8 cellular contexts compared by ENCODE assay signal in genomic region chr20:32358883-32359632, GRCh38. TPM values are rescaled to one million over a fixed set of nuclear protein-coding genes. Genes with fewer than 3 reads are reported as not detected.
DNase-seq lines count a peak whose midpoint lies in the region; ATAC-seq, FAIRE-seq and TF ChIP-seq lines count a peak whose summit lies in the region.

No MANE protein-coding gene starts in this region.

- POLR2A ChIA-PET in BJ (lab: Charles Lee): interaction anchor here (0.6 kb wide), 1 partner anchor 662 kb away, joined by 7 read pairs; no protein-coding TSS in a partner anchor

- no peak for FAIRE-seq in keratinocyte (lab: Jason Lieb, UNC)

- H3K9me1 ChIP-seq in keratinocyte (ENCODE audit: control insufficient read depth, extremely low read depth, insufficient read depth, low read length): no peaks in the 10 kb centered on the region

- peaks cover 51% of the 10 kb centered on the region for H3K79me2 ChIP-seq in keratinocyte (ENCODE audit: control insufficient read depth, insufficient read depth, low read length)

- H3K36me3 ChIP-seq in BJ (ENCODE audit: control insufficient read depth, insufficient read depth, low read length) (no peaks in the 10 kb centered on the region), keratinocyte (ENCODE audit: control insufficient read depth in 2 of 2, extremely low read depth in 1 of 2, insufficient read depth in 2 of 2, low read length in 2 of 2) (peaks cover 0 to 3% of the 10 kb centered on the region in 2 experiments)

- CTCF ChIA-PET in BJ (lab: Yijun Ruan, JAX): interaction anchor here (1.1 kb wide), 2 partner anchors 10 to 13 kb away, joined by 3 read pairs; no protein-coding TSS in a partner anchor

- H2AFZ ChIP-seq in keratinocyte (ENCODE audit: control insufficient read depth, low read length): peak overlapping the region; percentile 32

- peak overlapping the region; percentile 95 for H3K9ac ChIP-seq in keratinocyte (ENCODE audit: control insufficient read depth, extremely low read depth, insufficient read depth, low read length)

- dilution Hi-C loops in keratinocyte (cut with MboI; ENCODE audit: extremely low pct_ligation_motif_present, low sequenced_read_pairs): no loop called here

- H4K20me1 ChIP-seq in keratinocyte (ENCODE audit: control insufficient read depth, extremely low read depth, insufficient read depth, low read length): peaks cover 12% of the 10 kb centered on the region

- peak overlapping the region; percentile 77 for H3K27ac ChIP-seq in keratinocyte (ENCODE audit: control insufficient read depth, insufficient read depth, low read length)

- peaks cover 34% of the 10 kb centered on the region for H3K4me1 ChIP-seq in keratinocyte (ENCODE audit: control insufficient read depth, extremely low read depth, insufficient read depth, low read length)

- H3K4me2 ChIP-seq in keratinocyte (ENCODE audit: control insufficient read depth, extremely low read depth, insufficient read depth, low read depth, low read length): peak overlapping the region; percentile 89

- H3K9me3 ChIP-seq in keratinocyte (ENCODE audit: control insufficient read depth, low read depth, low read length): no peaks in the 10 kb centered on the region

- TF ChIP-seq CTCF in BJ (IDR thresholded peaks at IDR 0.05; ENCODE audit: insufficient read depth, low read depth, low read length): no peak
- TF ChIP-seq CTCF in keratinocyte (optimal IDR thresholded peaks at IDR 0.05 in 1 of 3, IDR thresholded peaks at IDR 0.05 in 1 of 3, conservative IDR thresholded peaks at IDR 0.05 in 1 of 3; ENCODE audit: extremely low read depth in 1 of 3, insufficient read depth in 2 of 3, low read length in 3 of 3): no peak

- H3K27me3 ChIP-seq in BJ (ENCODE audit: control insufficient read depth, insufficient read depth, low read length) (no peaks in the 10 kb centered on the region), keratinocyte (ENCODE audit: control insufficient read depth, extremely low read depth, insufficient read depth, low read length) (no peaks in the 10 kb centered on the region)

- DNase-seq in BJ (ENCODE audit: low read depth) (no peak), NCI-H1694 treated with DMSO at 0.1 percent for 48 hours (lab: John Stamatoyannopoulos, UW) (peak; percentile 9), keratinocyte (ENCODE audit: low read depth, low spot score) (no peak)
- peak; percentile 56 to 65 (median 60) for DNase-seq in activated CD4-positive, CD25-positive, alpha-beta regulatory T cell (lab: John Stamatoyannopoulos, UW)
- DNase-seq in central memory CD4-positive, alpha-beta T cell: peak; percentile 66
- peak; percentile 71 to 74 for DNase-seq in stimulated activated CD4-positive, alpha-beta T cell treated with anti-CD3 and anti-CD28 coated beads, Interleukin-15, amount 100 ng/mL, for 48 hours (ENCODE audit: low read depth in 2 of 2)

- peak; percentile 14 for ATAC-seq in GM21360 (IDR thresholded peaks at IDR 0.05; ENCODE audit: unreplicated experiment)
- no peak for ATAC-seq in HG02938 (IDR thresholded peaks at IDR 0.05; ENCODE audit: unreplicated experiment)

- peak overlapping the region; percentile 95 for H3K4me3 ChIP-seq in BJ (ENCODE audit: low read depth, low read length)
- peak overlapping the region; percentile 93 to 95 (median 94) for H3K4me3 ChIP-seq in keratinocyte (ENCODE audit: control insufficient read depth in 2 of 3, extremely low read depth in 1 of 3, insufficient read depth in 2 of 3, low read depth in 1 of 3, low read length in 3 of 3)

RNA-seq across cellular contexts. Expression of gene ASXL1, which starts 0.9 kb away (rescaled TPM):
- 31.6 and 40.8 TPM in 2 replicates for polyA plus RNA-seq in BJ (2011; rRNA removed)
- polyA minus RNA-seq in BJ (2011; rRNA and poly(A)+ RNA removed): 57.6 and 64.2 TPM in 2 replicates
- polyA plus RNA-seq in keratinocyte: 17.4 to 26.9 TPM (median 20.0 TPM) in 3 replicates
- polyA plus RNA-seq in keratinocyte (2011; ENCODE audit: low read depth): 18.6 TPM
- polyA plus RNA-seq in keratinocyte (2011; cell fraction: cytosol; rRNA removed): 11.3 and 12.5 TPM in 2 replicates
- 79.7 and 80.6 TPM in 2 replicates for polyA plus RNA-seq in keratinocyte (2011; cell fraction: nucleus; rRNA removed)
- polyA plus RNA-seq in keratinocyte (2012; ENCODE audit: low replicate concordance): 15.0 and 23.6 TPM in 2 replicates
- 28.1 to 42.9 TPM (median 34.5 TPM) in 3 replicates for polyA minus RNA-seq in keratinocyte
- polyA minus RNA-seq in keratinocyte (2011; cell fraction: cytosol; rRNA and poly(A)+ RNA removed): 19.4 TPM
- polyA minus RNA-seq in keratinocyte (2011; cell fraction: nucleus; rRNA and poly(A)+ RNA removed): 34.2 and 62.1 TPM in 2 replicates

Comparison
In these comparisons a context has a peak if more than half of its experiments do, and no peak if none do; other contexts are left out.
1. DNase-seq: peak in NCI-H1694 treated with DMSO at 0.1 percent for 48 hours (single experiment), activated CD4-positive, CD25-positive, alpha-beta regulatory T cell (4 of 4), central memory CD4-positive, alpha-beta T cell (single experiment) and stimulated activated CD4-positive, alpha-beta T cell treated with anti-CD3 and anti-CD28 coated beads, Interleukin-15, amount 100 ng/mL, for 48 hours (2 of 2); none in BJ (single experiment) and keratinocyte (single experiment).